ENCODE assay signal across 2 cellular contexts in genomic region chr6:31896856-31897611, GRCh38.
TF ChIP-seq lines count a peak whose summit lies in the region.

No MANE protein-coding gene starts in this region.

TF ChIP-seq in SK-N-SH, 30 proteins besides CTCF, POLR2A, EP300 and RAD21 (continued from another document):
- TF ChIP-seq USF1 (IDR thresholded peaks at IDR 0.05; ENCODE audit: borderline replicate concordance, low read depth) (no peak), SIN3A (IDR thresholded peaks at IDR 0.05; ENCODE audit: borderline replicate concordance, low read depth, low read length) (no peak), REST (IDR thresholded peaks at IDR 0.05; ENCODE audit: low read depth, low read length) (no peak), FOSL2 (IDR thresholded peaks at IDR 0.05; ENCODE audit: borderline replicate concordance, low read depth) (no peak), FOXM1 (IDR thresholded peaks at IDR 0.05; ENCODE audit: low read depth) (no peak), GABPA (IDR thresholded peaks at IDR 0.05; ENCODE audit: low read depth) (no peak), NRF1 (IDR thresholded peaks at IDR 0.05; ENCODE audit: low read depth, low read length) (no peak)

TF ChIP-seq in SK-N-SH treated with all-trans-retinoic acid at 6 μM for 48 hours, 23 proteins besides CTCF, POLR2A, EP300 and RAD21:
- TF ChIP-seq PATZ1 (CRISPR knock-in tag; IDR thresholded peaks at IDR 0.05; ENCODE audit: borderline replicate concordance) (no peak), CSDC2 (CRISPR knock-in tag; IDR thresholded peaks at IDR 0.05) (no peak), SNAI2 (CRISPR knock-in tag; IDR thresholded peaks at IDR 0.05) (no peak)
TF ChIP-seq in SK-N-SH treated with all-trans-retinoic acid at 6 μM for 48 hours: peak in this region for 0.
